In the genomic region with DNA sequence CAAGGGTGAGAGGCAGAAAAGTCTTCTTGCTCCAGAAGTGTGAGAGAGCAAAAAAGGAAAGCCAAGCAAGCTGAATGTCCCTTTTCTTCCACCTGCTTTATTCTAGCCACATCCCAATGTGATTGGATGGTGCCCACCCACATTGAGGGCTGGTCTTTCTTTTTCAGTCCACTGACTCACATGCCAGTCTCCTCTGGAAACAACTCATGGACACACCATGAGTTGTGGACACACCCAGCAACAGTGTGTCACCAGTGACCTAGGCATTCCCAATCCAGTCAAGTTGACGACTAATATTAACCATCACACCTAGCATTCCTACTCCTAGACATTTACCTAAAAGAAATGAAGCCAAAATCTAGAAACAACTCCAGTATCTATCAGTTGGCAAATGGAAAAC, we compare ENCODE assay signal across 19 cellular contexts.
"Had no signal": no experiment of that assay in that cellular context is flagged by ENCODE, and none has a peak within 500 bp of the region (broad histone marks: within the 10 kb centered on the region; RNA-seq: fewer than 3 reads in every experiment).

No MANE protein-coding gene starts in this region.

- H3K4me3 ChIP-seq: adrenal gland, MG63 had no signal

- H3K9me3 ChIP-seq: adrenal gland, MG63 had no signal

- H3K27ac ChIP-seq: adrenal gland had no signal

- DNase-seq: activated B cell treated with CpG ODN at 0.5 μM for 24 hours; activated CD4-positive, alpha-beta T cell treated with anti-CD3 and anti-CD28 coated beads for 1 hour; activated CD4-positive, alpha-beta T cell treated with anti-CD3 and anti-CD28 coated beads, Interleukin-2, amount 50 U/mL, for 1 hour; activated CD8-positive, alpha-beta memory T cell treated with anti-CD3 and anti-CD28 coated beads, Interleukin-2, amount 50 U/mL, for 4 hours; activated CD8-positive, alpha-beta T cell treated with anti-CD3 and anti-CD28 coated beads for 36 hours; activated naive CD4-positive, alpha-beta T cell treated with anti-CD3 and anti-CD28 coated beads, Interleukin-2, amount 50 U/mL, for 16 hours; activated naive CD8-positive, alpha-beta T cell treated with anti-CD3 and anti-CD28 coated beads, Interleukin-2, amount 10 ng/mL, durations not matched to agents 7 days and 5 days; activated T-cell treated with anti-CD3 and anti-CD28 coated beads, Interleukin-2, amount 50 U/mL, for 72 hours; adrenal gland; anterior cingulate cortex; KG1; MG63; MV-4-11; NCI-H1105 treated with DMSO at 0.1 percent for 48 hours; NCI-H1436 treated with DMSO at 0.1 percent for 48 hours; NCI-H187; NCI-H2081; NCI-H510A treated with DMSO at 0.1 percent for 48 hours; SHP77 treated with DMSO at 0.1 percent for 48 hours had no signal

- ATAC-seq: activated CD8-positive, alpha-beta T cell treated with anti-CD3 and anti-CD28 coated beads for 36 hours; activated T-cell treated with anti-CD3 and anti-CD28 coated beads, Interleukin-2, amount 50 U/mL, for 72 hours had no signal

- H3K27me3 ChIP-seq: adrenal gland, MG63 had no signal

- H3K36me3 ChIP-seq: adrenal gland, MG63 had no signal
